In the genomic region with DNA sequence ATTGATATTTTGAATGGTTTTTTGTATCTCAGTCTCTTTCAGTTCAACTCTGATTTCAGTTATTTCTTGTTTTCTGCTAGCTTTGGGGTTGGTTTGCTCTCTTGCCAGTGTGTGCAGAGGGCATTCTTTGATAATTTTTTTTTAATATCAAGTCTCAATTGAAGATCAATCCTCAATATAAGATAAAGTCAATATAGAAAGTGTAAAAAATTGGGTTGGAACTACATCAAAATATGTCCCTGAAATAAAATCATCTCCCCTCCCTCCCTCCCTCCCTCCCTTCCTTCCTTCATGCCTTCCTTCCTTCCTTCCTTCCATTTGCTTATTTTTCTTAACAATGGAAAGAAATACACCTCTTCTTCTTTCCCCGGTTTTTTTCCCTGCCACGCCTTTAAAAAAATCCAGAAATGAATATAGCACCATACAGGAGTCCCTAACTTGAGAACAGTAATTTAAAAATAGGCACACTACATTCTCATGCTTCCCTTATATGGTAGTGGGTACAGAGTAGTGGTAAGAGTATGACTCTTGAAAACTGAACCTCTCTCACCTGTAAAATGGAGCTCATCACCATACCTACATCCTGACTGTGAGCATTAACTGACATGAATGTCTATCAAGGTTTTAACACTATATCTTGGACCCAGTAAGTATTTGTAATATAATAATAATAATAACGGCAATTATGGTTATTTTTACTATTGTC, we compare ENCODE assay signal across 19 cellular contexts.
A peak's percentile ranks its signal among the peaks of the same experiment; 100 is the strongest.
DNase-seq lines count a peak whose midpoint lies in the region; ATAC-seq and TF ChIP-seq lines count a peak whose summit lies in the region.
"Had no signal": no experiment of that assay in that cellular context is flagged by ENCODE, and none has a peak within 500 bp of the region (broad histone marks: within the 10 kb centered on the region; RNA-seq: fewer than 3 reads in every experiment).

No MANE protein-coding gene starts in this region.

- H3F3A ChIP-seq in MM.1S (ENCODE audit: insufficient read depth, low read length), result no peaks in the 10 kb centered on the region

- H3K27ac ChIP-seq in MM.1S (ENCODE audit: low read length), result no peak overlapping the region
- H3K27ac ChIP-seq: BLaER1 treated with 17β-estradiol and CSF1 and Interleukin-3, amounts not matched to agents 10 nM and 100 nM; KMS-11 had no signal

- H3K4me3 ChIP-seq in MM.1S (ENCODE audit: low read length), result no peak overlapping the region
- H3K4me3 ChIP-seq in mucosa of descending colon, result no peak overlapping the region
- H3K4me3 ChIP-seq: BLaER1 treated with 17β-estradiol and CSF1 and Interleukin-3, amounts not matched to agents 10 nM and 100 nM; GM12878; HAP-1 had no signal

- H3K36me3 ChIP-seq in MM.1S (replicated peaks; ENCODE audit: insufficient read depth, low read length), result no peaks in the 10 kb centered on the region
- no peaks in the 10 kb centered on the region for H3K36me3 ChIP-seq in mucosa of descending colon (ENCODE audit: low read depth)
- H3K36me3 ChIP-seq: BLaER1 treated with 17β-estradiol and CSF1 and Interleukin-3, amounts not matched to agents 10 nM and 100 nM; HAP-1 had no signal

- no peak overlapping the region for H3K4me2 ChIP-seq in MM.1S (ENCODE audit: low read depth, low read length)
- H3K4me2 ChIP-seq: BLaER1 treated with 17β-estradiol and CSF1 and Interleukin-3, amounts not matched to agents 10 nM and 100 nM; KMS-11 had no signal

- H3K4me1 ChIP-seq in MM.1S (ENCODE audit: low read length), result no peaks in the 10 kb centered on the region
- H3K4me1 ChIP-seq in mucosa of descending colon (ENCODE audit: low read depth), result no peaks in the 10 kb centered on the region
- H3K4me1 ChIP-seq: BLaER1 treated with 17β-estradiol and CSF1 and Interleukin-3, amounts not matched to agents 10 nM and 100 nM; HAP-1 had no signal

- intact Hi-C loops in mucosa of descending colon (cut with DNase I, micrococcal nuclease), result no loop called here

- H4K20me1 ChIP-seq in MM.1S (ENCODE audit: insufficient read depth, low read length), result no peaks in the 10 kb centered on the region
- H4K20me1 ChIP-seq: BLaER1 treated with 17β-estradiol and CSF1 and Interleukin-3, amounts not matched to agents 10 nM and 100 nM had no signal

- no peak overlapping the region for H2AFZ ChIP-seq in MM.1S (ENCODE audit: low read length)

- peak; percentile 17 for DNase-seq in MM.1S
- no peak for DNase-seq in mucosa of descending colon
- no peak for DNase-seq in NCI-H1105 (lab: John Stamatoyannopoulos, UW)
- DNase-seq in activated naive CD4-positive, alpha-beta T cell (lab: John Stamatoyannopoulos, UW), result no peak
- no peak for DNase-seq in AG08396 (ENCODE audit: low spot score)
- DNase-seq: 8988T; CD8-positive, alpha-beta T cell; COR-L47; DMS 273 treated with DMSO at 0.1 percent for 48 hours; DMS53; DND-41; EL had no signal

- H3K9ac ChIP-seq in MM.1S (ENCODE audit: low read length), result no peak overlapping the region
- H3K9ac ChIP-seq: BLaER1 treated with 17β-estradiol and CSF1 and Interleukin-3, amounts not matched to agents 10 nM and 100 nM; KMS-11 had no signal

- H3K9me2 ChIP-seq in MM.1S (replicated peaks; ENCODE audit: insufficient read depth, low read length), result no peaks in the 10 kb centered on the region

- no peak for TF ChIP-seq CTCF in MM.1S (IDR thresholded peaks at IDR 0.05; ENCODE audit: low read length)
- TF ChIP-seq CTCF in mucosa of descending colon (IDR thresholded peaks at IDR 0.05), result no peak

- ATAC-seq in GM18502 (IDR thresholded peaks at IDR 0.05; ENCODE audit: poor library complexity, unreplicated experiment) (peak; percentile 85), GM18519 (IDR thresholded peaks at IDR 0.05; ENCODE audit: low FRiP score, unreplicated experiment) (peak; percentile 62), GM21529 (IDR thresholded peaks at IDR 0.05; ENCODE audit: unreplicated experiment) (peak; percentile 73), mucosa of descending colon (no peak)
- ATAC-seq: CD8-positive, alpha-beta T cell; GM12878 had no signal

- H3K9me3 ChIP-seq in MM.1S (replicated peaks; ENCODE audit: insufficient read depth, low read length) (no peaks in the 10 kb centered on the region), mucosa of descending colon (no peaks in the 10 kb centered on the region)
- H3K9me3 ChIP-seq: HAP-1 had no signal

- H3K27me3 ChIP-seq in MM.1S (replicated peaks; ENCODE audit: insufficient read depth, low read length), result no peaks in the 10 kb centered on the region
- H3K27me3 ChIP-seq: BLaER1 treated with 17β-estradiol and CSF1 and Interleukin-3, amounts not matched to agents 10 nM and 100 nM had no signal

- H3K79me2 ChIP-seq in MM.1S (ENCODE audit: low read length), result no peaks in the 10 kb centered on the region
